Comparison of ENCODE assay signal across 8 cellular contexts in genomic region chr12:106138646-106139421, GRCh38. TPM values are rescaled to one million over a fixed set of nuclear protein-coding genes. Genes with fewer than 3 reads are reported as not detected.
DNase-seq lines count a peak whose midpoint lies in the region; ATAC-seq and TF ChIP-seq lines count a peak whose summit lies in the region.

TSS of gene NUAK1 (minus strand) at chr12:106138954. CDS start at chr12:106138653, 301 bp downstream.

- under 1% methylated on average over 103 of the region's 103 CpGs for WGBS in liver

- peak in 2 of 5 donors; percentile 2 to 7 for DNase-seq in CD8-positive, alpha-beta memory T cell
- DNase-seq in ecto neural progenitor cell (ENCODE audit: low spot score) (peak; percentile 95), KG1 (lab: John Stamatoyannopoulos, UW) (no peak)
- peak; percentile 21 for DNase-seq in stimulated activated naive CD8-positive, alpha-beta T cell treated with anti-CD3 and anti-CD28 coated beads, Interleukin-15, Interleukin-2, amounts not matched to agents 100 U/mL and 50 U/mL, for 24 hours

- H3K9ac ChIP-seq in liver (ENCODE audit: low read depth in 1 of 2, low read length in 2 of 2): peak within 1 kb of the TSS; percentile 73 to 92

- peak within 1 kb of the TSS; percentile 65 to 89 (median 77) for H3K4me3 Mint-ChIP-seq in CD8-positive, alpha-beta memory T cell

- TF ChIP-seq CTCF in liver (IDR thresholded peaks at IDR 0.05; ENCODE audit: low read depth, low read length, missing input control): no peak

- H3K27me3 ChIP-seq in CD8-positive, alpha-beta memory T cell (ENCODE audit: insufficient read depth, low read length, poor library complexity, severe bottlenecking): peaks cover 33% of the 10 kb centered on the region
- no peaks in the 10 kb centered on the region for H3K27me3 ChIP-seq in liver (ENCODE audit: control insufficient read depth in 4 of 4, insufficient read depth in 4 of 4, low read length in 3 of 4)

- CTCF ChIA-PET in CD8-positive, alpha-beta memory T cell (lab: Charles Lee): interaction anchor here (1.1 to 1.4 kb wide), 2 partner anchors 10 to 718 kb away, joined by 3 to 4 read pairs; no protein-coding TSS in a partner anchor

- POLR2A ChIA-PET in CD8-positive, alpha-beta memory T cell (lab: Charles Lee): no interaction called here

- peaks cover 0 to 2% (median 0%) of the 10 kb centered on the region in 5 donors for H3K9me3 Mint-ChIP-seq in CD8-positive, alpha-beta memory T cell

- peaks cover 12 to 32% (median 19%) of the 10 kb centered on the region in 3 donors for H3K4me1 Mint-ChIP-seq in CD8-positive, alpha-beta memory T cell

- no peaks in the 10 kb centered on the region for H3K36me3 ChIP-seq in CD8-positive, alpha-beta memory T cell (ENCODE audit: insufficient read depth, low read length)
- H3K36me3 ChIP-seq in liver (ENCODE audit: control insufficient read depth in 4 of 4, insufficient read depth in 3 of 4, low read depth in 1 of 4, low read length in 3 of 4): no peaks in the 10 kb centered on the region

- H3K9me3 ChIP-seq in CD8-positive, alpha-beta memory T cell (ENCODE audit: low read length): no peaks in the 10 kb centered on the region
- no peaks in the 10 kb centered on the region for H3K9me3 ChIP-seq in liver (ENCODE audit: control insufficient read depth in 4 of 4, low read length in 3 of 4)

- no peak for TF ChIP-seq RAD21 in liver (IDR thresholded peaks at IDR 0.05)

- H3K4me1 ChIP-seq in CD8-positive, alpha-beta memory T cell (ENCODE audit: insufficient read depth, low read length): peaks cover 5% of the 10 kb centered on the region
- peaks cover 0 to 68% (median 54%) of the 10 kb centered on the region in 4 donors for H3K4me1 ChIP-seq in liver (ENCODE audit: control insufficient read depth in 4 of 4, insufficient read depth in 4 of 4, low read length in 3 of 4)

- H3K27ac Mint-ChIP-seq in CD8-positive, alpha-beta memory T cell: peak within 1 kb of the TSS in 2 of 8 donors; percentile 5 to 24

- no peak within 1 kb of the TSS for H3K4me3 ChIP-seq in CD8-positive, alpha-beta memory T cell (ENCODE audit: low read length)
- H3K4me3 ChIP-seq in liver (ENCODE audit: low read depth in 1 of 3, low read length in 3 of 3): peak within 1 kb of the TSS; percentile 79 to 90 (median 87)

- no peak within 1 kb of the TSS for H3K27ac ChIP-seq in CD8-positive, alpha-beta memory T cell (ENCODE audit: low read depth, low read length)
- H3K27ac ChIP-seq in liver (ENCODE audit: low read depth in 1 of 2, low read length in 2 of 2): peak within 1 kb of the TSS; percentile 95 to 100

- peak; percentile 46 for ATAC-seq in HG03432 (IDR thresholded peaks at IDR 0.05; ENCODE audit: unreplicated experiment)
- peak; percentile 45 for ATAC-seq in SK-N-SH treated with all-trans-retinoic acid at 6 μM for 48 hours
- peak; percentile 34 for ATAC-seq in stimulated activated naive CD8-positive, alpha-beta T cell treated with anti-CD3 and anti-CD28 coated beads, Interleukin-15, Interleukin-2, amounts not matched to agents 100 U/mL and 50 U/mL, for 24 hours
- ATAC-seq in HG03135 (IDR thresholded peaks at IDR 0.05; ENCODE audit: unreplicated experiment): no peak

- peaks cover 42 to 74% of the 10 kb centered on the region in 2 donors for H3K27me3 Mint-ChIP-seq in CD8-positive, alpha-beta memory T cell

- H3K36me3 Mint-ChIP-seq in CD8-positive, alpha-beta memory T cell: no peaks in the 10 kb centered on the region

TF ChIP-seq in SK-N-SH treated with all-trans-retinoic acid at 6 μM for 48 hours, 23 proteins besides CTCF, POLR2A, EP300 and RAD21 (continues in another document):
- TF ChIP-seq, protein P1, sequence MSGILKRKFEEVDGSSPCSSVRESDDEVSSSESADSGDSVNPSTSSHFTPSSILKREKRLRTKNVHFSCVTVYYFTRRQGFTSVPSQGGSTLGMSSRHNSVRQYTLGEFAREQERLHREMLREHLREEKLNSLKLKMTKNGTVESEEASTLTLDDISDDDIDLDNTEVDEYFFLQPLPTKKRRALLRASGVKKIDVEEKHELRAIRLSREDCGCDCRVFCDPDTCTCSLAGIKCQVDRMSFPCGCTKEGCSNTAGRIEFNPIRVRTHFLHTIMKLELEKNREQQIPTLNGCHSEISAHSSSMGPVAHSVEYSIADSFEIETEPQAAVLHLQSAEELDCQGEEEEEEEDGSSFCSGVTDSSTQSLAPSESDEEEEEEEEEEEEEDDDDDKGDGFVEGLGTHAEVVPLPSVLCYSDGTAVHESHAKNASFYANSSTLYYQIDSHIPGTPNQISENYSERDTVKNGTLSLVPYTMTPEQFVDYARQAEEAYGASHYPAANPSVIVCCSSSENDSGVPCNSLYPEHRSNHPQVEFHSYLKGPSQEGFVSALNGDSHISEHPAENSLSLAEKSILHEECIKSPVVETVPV (CRISPR knock-in tag; IDR thresholded peaks at IDR 0.05): no peak
- no peak for TF ChIP-seq ARNTL (CRISPR knock-in tag; IDR thresholded peaks at IDR 0.05; ENCODE audit: borderline replicate concordance, low read depth)
- TF ChIP-seq, protein P2, sequence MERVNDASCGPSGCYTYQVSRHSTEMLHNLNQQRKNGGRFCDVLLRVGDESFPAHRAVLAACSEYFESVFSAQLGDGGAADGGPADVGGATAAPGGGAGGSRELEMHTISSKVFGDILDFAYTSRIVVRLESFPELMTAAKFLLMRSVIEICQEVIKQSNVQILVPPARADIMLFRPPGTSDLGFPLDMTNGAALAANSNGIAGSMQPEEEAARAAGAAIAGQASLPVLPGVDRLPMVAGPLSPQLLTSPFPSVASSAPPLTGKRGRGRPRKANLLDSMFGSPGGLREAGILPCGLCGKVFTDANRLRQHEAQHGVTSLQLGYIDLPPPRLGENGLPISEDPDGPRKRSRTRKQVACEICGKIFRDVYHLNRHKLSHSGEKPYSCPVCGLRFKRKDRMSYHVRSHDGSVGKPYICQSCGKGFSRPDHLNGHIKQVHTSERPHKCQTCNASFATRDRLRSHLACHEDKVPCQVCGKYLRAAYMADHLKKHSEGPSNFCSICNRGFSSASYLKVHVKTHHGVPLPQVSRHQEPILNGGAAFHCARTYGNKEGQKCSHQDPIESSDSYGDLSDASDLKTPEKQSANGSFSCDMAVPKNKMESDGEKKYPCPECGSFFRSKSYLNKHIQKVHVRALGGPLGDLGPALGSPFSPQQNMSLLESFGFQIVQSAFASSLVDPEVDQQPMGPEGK (CRISPR knock-in tag; IDR thresholded peaks at IDR 0.05; ENCODE audit: borderline replicate concordance): no peak
- TF ChIP-seq ESRRG (CRISPR knock-in tag; IDR thresholded peaks at IDR 0.05): no peak
- TF ChIP-seq OSR1 (CRISPR knock-in tag; IDR thresholded peaks at IDR 0.05): no peak
- no peak for TF ChIP-seq ZFP3 (CRISPR knock-in tag; IDR thresholded peaks at IDR 0.05)
- no peak for TF ChIP-seq PPARA (CRISPR knock-in tag; IDR thresholded peaks at IDR 0.05; ENCODE audit: borderline replicate concordance)

TF ChIP-seq in liver, 16 proteins besides CTCF, POLR2A, EP300 and RAD21:
- TF ChIP-seq EGR1 (IDR thresholded peaks at IDR 0.05; ENCODE audit: low read depth in 2 of 2): peak in 1 of 2 donors; percentile 43
- TF ChIP-seq SP1 (IDR thresholded peaks at IDR 0.05): no peak

RNA-seq across cellular contexts. Expression of gene NUAK1, which starts in this region (rescaled TPM):
- not detected for total RNA-seq in CD8-positive, alpha-beta memory T cell
- polyA plus RNA-seq in CD8-positive, alpha-beta memory T cell: 0.16 TPM
- total RNA-seq in liver: 1 to 10 TPM; 3.6 to 9.3 TPM
- 1 to 10 TPM; 2.5 to 4.1 TPM for polyA plus RNA-seq in liver

Comparison
In these comparisons a context has a peak if more than half of its experiments do, and no peak if none do; other contexts are left out.
1. RNA of gene NUAK1 (total RNA-seq): 3.6 to 9.3 TPM in liver; not detected in CD8-positive, alpha-beta memory T cell; every median in the first group is over 4 times any median in the second.